ENCODE assay signal across 8 cellular contexts in genomic region chr20:35091808-35092523, GRCh38. TPM values are rescaled to one million over a fixed set of nuclear protein-coding genes. Genes with fewer than 3 reads are reported as not detected.
DNase-seq lines count a peak whose midpoint lies in the region; ATAC-seq lines count a peak whose summit lies in the region.

No MANE protein-coding gene starts in this region.

- H2AFZ ChIP-seq in mesenchymal stem cell (ENCODE audit: low read depth, low read length): no peak overlapping the region

- peak overlapping the region; percentile 48 for H2BK5ac ChIP-seq in mesenchymal stem cell (ENCODE audit: low read depth, low read length, poor library complexity, severe bottlenecking)

- H2BK120ac ChIP-seq in mesenchymal stem cell (ENCODE audit: low read depth, low read length): peak overlapping the region; percentile 96

- ATAC-seq in HG02642 (IDR thresholded peaks at IDR 0.05; ENCODE audit: poor library complexity, unreplicated experiment): peak; percentile 16

- H3K4me2 ChIP-seq in mesenchymal stem cell (ENCODE audit: low read length, poor library complexity, severe bottlenecking): peak overlapping the region; percentile 83

- peaks cover 9% of the 10 kb centered on the region for H3K4me1 ChIP-seq in mesenchymal stem cell (ENCODE audit: control insufficient read depth, insufficient read depth, low read depth, low read length)

- peak overlapping the region; percentile 78 to 95 for H3K4me3 ChIP-seq in mesenchymal stem cell (ENCODE audit: insufficient read depth in 1 of 2, low read depth in 1 of 2, low read length in 2 of 2)

- H3K36me3 ChIP-seq in mesenchymal stem cell (ENCODE audit: control insufficient read depth in 1 of 2, insufficient read depth in 2 of 2, low read depth in 1 of 2, low read length in 2 of 2): peaks cover 6 to 15% of the 10 kb centered on the region in 2 experiments

- peak; percentile 30 for DNase-seq in NOMO-1 treated with DMSO at 0.1 percent for 48 hours (lab: John Stamatoyannopoulos, UW; ENCODE audit: unreplicated experiment)
- no peak for DNase-seq in NOMO-1 treated with dmso at 0.1 percent for 144 hours (lab: John Stamatoyannopoulos, UW; ENCODE audit: unreplicated experiment)
- peak; percentile 60 for DNase-seq in OCI-M1 (lab: John Stamatoyannopoulos, UW)
- peak; percentile 33 for DNase-seq in dedifferentiated amniotic fluid mesenchymal stem cell (ENCODE audit: extremely low spot score)
- DNase-seq in mesenchymal stem cell: peak; percentile 31
- peak; percentile 52 for DNase-seq in ureter (ENCODE audit: low spot score)
- DNase-seq in NCI-H774 (lab: John Stamatoyannopoulos, UW): no peak

- no peaks in the 10 kb centered on the region for H3K27me3 ChIP-seq in mesenchymal stem cell (ENCODE audit: control insufficient read depth in 1 of 2, insufficient read depth in 1 of 2, low read length in 2 of 2)

- H3K79me1 ChIP-seq in mesenchymal stem cell (replicated peaks; ENCODE audit: low read length, poor library complexity, severe bottlenecking): no peaks in the 10 kb centered on the region

- peak overlapping the region; percentile 63 for H4K8ac ChIP-seq in mesenchymal stem cell (ENCODE audit: low read length)

- H4K91ac ChIP-seq in mesenchymal stem cell (ENCODE audit: low read length): peak overlapping the region; percentile 97

- H3K9me3 ChIP-seq in mesenchymal stem cell (ENCODE audit: control insufficient read depth, low read length): no peaks in the 10 kb centered on the region

- H3K18ac ChIP-seq in mesenchymal stem cell (ENCODE audit: low read depth in 1 of 2, low read length in 2 of 2): peak overlapping the region; percentile 80 to 97

- peak overlapping the region; percentile 81 to 89 for H3K4ac ChIP-seq in mesenchymal stem cell (ENCODE audit: low read depth in 1 of 2, low read length in 2 of 2)

- H2BK12ac ChIP-seq in mesenchymal stem cell (ENCODE audit: low read length in 2 of 2): peak overlapping the region in 1 of 2 experiments; percentile 8

- H3K14ac ChIP-seq in mesenchymal stem cell (ENCODE audit: low read length in 2 of 2): peak overlapping the region in 1 of 2 experiments; percentile 93

- H2AK5ac ChIP-seq in mesenchymal stem cell (ENCODE audit: low read length, severe bottlenecking): peak overlapping the region; percentile 88

- peak overlapping the region in 1 of 2 experiments; percentile 75 for H3K23ac ChIP-seq in mesenchymal stem cell (ENCODE audit: low read length in 2 of 2)

- peak overlapping the region; percentile 100 for H3K9ac ChIP-seq in mesenchymal stem cell (ENCODE audit: low read length)

- no peak overlapping the region for H2BK15ac ChIP-seq in mesenchymal stem cell (ENCODE audit: low read depth, poor library complexity, severe bottlenecking)

- 3% methylated on average over 25 of the region's 28 CpGs for WGBS in mesenchymal stem cell

- peak overlapping the region; percentile 83 for H3K27ac ChIP-seq in mesenchymal stem cell (ENCODE audit: low read length, poor library complexity, severe bottlenecking)

RNA-seq across cellular contexts. Expression of gene TRPC4AP, which starts 0.6 kb away (rescaled TPM):
- polyA plus RNA-seq in mesenchymal stem cell (2013, experiment 1 of 2): 50.9 TPM
- 50.8 TPM for polyA plus RNA-seq in mesenchymal stem cell (2013, experiment 2 of 2)
- 57.5 TPM for total RNA-seq in ureter

RNA-seq across cellular contexts. Expression of gene EDEM2, which starts 55.2 kb away (rescaled TPM):
- 30.3 TPM for polyA plus RNA-seq in mesenchymal stem cell (2013, experiment 1 of 2)
- 30.4 TPM for polyA plus RNA-seq in mesenchymal stem cell (2013, experiment 2 of 2)
- total RNA-seq in ureter: 20.5 TPM

Comparison
In these comparisons a context has a peak if more than half of its experiments do, and no peak if none do; other contexts are left out.
1. DNase-seq: peak in NOMO-1 treated with DMSO at 0.1 percent for 48 hours (single experiment), OCI-M1 (single experiment), dedifferentiated amniotic fluid mesenchymal stem cell (single experiment), mesenchymal stem cell (single experiment) and ureter (single experiment); none in NOMO-1 treated with dmso at 0.1 percent for 144 hours (single experiment) and NCI-H774 (single experiment).